8 cellular contexts compared by ENCODE assay signal in the genomic region with DNA sequence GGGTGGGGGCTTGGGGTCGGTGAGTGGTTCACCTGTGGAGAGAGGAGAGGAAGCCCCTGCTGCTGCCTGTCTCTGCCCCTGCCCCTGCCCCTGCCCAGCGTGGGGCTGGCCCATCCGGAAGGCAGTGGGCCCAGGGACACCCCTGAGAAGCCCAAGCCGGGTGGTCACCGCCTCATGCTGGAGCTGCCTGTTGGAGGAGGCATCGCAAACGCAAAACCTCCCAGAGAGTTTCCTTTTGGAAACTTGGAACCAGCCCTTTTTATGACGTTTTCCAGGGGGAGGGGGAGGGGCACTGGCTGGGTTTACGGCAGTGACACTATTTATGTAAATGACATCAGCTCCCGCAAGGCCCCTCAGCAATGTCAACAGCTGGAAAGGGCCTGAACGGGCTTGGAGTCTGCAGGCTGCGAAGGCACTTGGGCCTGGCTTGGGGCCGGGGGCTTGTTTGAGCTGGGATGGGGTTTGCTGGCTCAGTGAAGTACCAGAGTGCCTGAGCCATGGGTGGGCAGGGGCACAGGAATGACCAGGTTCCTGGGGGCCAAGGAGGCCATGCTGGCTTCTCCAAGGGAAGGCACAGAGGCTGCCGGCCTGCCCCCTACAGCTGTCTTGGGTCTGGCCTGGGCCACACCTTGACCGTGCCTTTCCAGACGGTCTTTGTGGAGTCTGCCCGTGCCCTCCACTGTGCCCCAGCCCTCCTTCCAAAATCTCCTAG.
A peak's percentile ranks its signal among the peaks of the same experiment; 100 is the strongest.
DNase-seq lines count a peak whose midpoint lies in the region; ATAC-seq and TF ChIP-seq lines count a peak whose summit lies in the region.

No MANE protein-coding gene starts in this region.

- peak overlapping the region; percentile 62 for H3K4me3 Mint-ChIP-seq in activated T-cell treated with anti-CD3 and anti-CD28 coated beads, Interleukin-2, amount 50 U/mL, for 4 hours

- H3K27ac ChIP-seq in colonic mucosa: peak overlapping the region; percentile 83
- H3K27ac ChIP-seq in lower lobe of right lung: peak overlapping the region; percentile 90
- peak overlapping the region; percentile 98 to 99 for H3K27ac ChIP-seq in thoracic aorta

- peaks cover 18% of the 10 kb centered on the region for H3K4me1 Mint-ChIP-seq in activated T-cell treated with anti-CD3 and anti-CD28 coated beads, Interleukin-2, amount 50 U/mL, for 4 hours (ENCODE audit: low read depth)

- H3K36me3 Mint-ChIP-seq in activated T-cell treated with anti-CD3 and anti-CD28 coated beads, Interleukin-2, amount 50 U/mL, for 4 hours (ENCODE audit: insufficient read depth): no peaks in the 10 kb centered on the region

- H3K9me3 ChIP-seq in colonic mucosa: no peaks in the 10 kb centered on the region
- no peaks in the 10 kb centered on the region for H3K9me3 ChIP-seq in lower lobe of right lung
- no peaks in the 10 kb centered on the region for H3K9me3 ChIP-seq in thoracic aorta

- no peak for DNase-seq in activated T-cell treated with anti-CD3 and anti-CD28 coated beads, Interleukin-2, amount 50 U/mL, for 4 hours
- DNase-seq in activated T-cell treated with anti-CD3 and anti-CD28 coated beads, Interleukin-2, amount 50 U/mL, for 48 hours: no peak
- DNase-seq in colonic mucosa (peak; percentile 84), lower lobe of right lung (no peak), thoracic aorta (ENCODE audit: low spot score) (peak; percentile 75), DMS79 (lab: John Stamatoyannopoulos, UW) (no peak), NCI-H2196 (lab: John Stamatoyannopoulos, UW; ENCODE audit: unreplicated experiment) (no peak)
- DNase-seq in activated CD4-positive, alpha-beta T cell treated with anti-CD3 and anti-CD28 coated beads, Interleukin-2, amount 50 U/mL, for 1 hour: no peak

- H3K9ac ChIP-seq in colonic mucosa (ENCODE audit: low read depth in 2 of 2, low read length in 2 of 2): peak overlapping the region; percentile 71 to 80

- H3K27me3 ChIP-seq in colonic mucosa: no peaks in the 10 kb centered on the region
- H3K27me3 ChIP-seq in lower lobe of right lung (ENCODE audit: low read depth): peaks cover 7% of the 10 kb centered on the region
- no peaks in the 10 kb centered on the region for H3K27me3 ChIP-seq in thoracic aorta (replicated peaks; ENCODE audit: insufficient read depth)

- no peaks in the 10 kb centered on the region for H3K9me3 Mint-ChIP-seq in activated T-cell treated with anti-CD3 and anti-CD28 coated beads, Interleukin-2, amount 50 U/mL, for 4 hours

- TF ChIP-seq CTCF in colonic mucosa (IDR thresholded peaks at IDR 0.05) (no peak), lower lobe of right lung (IDR thresholded peaks at IDR 0.05) (no peak), thoracic aorta (IDR thresholded peaks at IDR 0.05) (no peak)

- H3K36me3 ChIP-seq in colonic mucosa: no peaks in the 10 kb centered on the region
- H3K36me3 ChIP-seq in lower lobe of right lung: no peaks in the 10 kb centered on the region
- no peaks in the 10 kb centered on the region for H3K36me3 ChIP-seq in thoracic aorta

- H3K27me3 Mint-ChIP-seq in activated T-cell treated with anti-CD3 and anti-CD28 coated beads, Interleukin-2, amount 50 U/mL, for 4 hours (ENCODE audit: low read depth): no peaks in the 10 kb centered on the region

- peak overlapping the region; percentile 50 for H3K4me3 ChIP-seq in colonic mucosa
- H3K4me3 ChIP-seq in lower lobe of right lung: peak overlapping the region; percentile 67
- peak overlapping the region; percentile 78 for H3K4me3 ChIP-seq in thoracic aorta

- intact Hi-C loops in colonic mucosa (cut with DNase I): no loop called here
- intact Hi-C loops in lower lobe of right lung (cut with DNase I): no loop called here

- H3K4me1 ChIP-seq in colonic mucosa (peaks cover 10% of the 10 kb centered on the region), lower lobe of right lung (peaks cover 40% of the 10 kb centered on the region), thoracic aorta (ENCODE audit: control insufficient read depth in 1 of 2, low read depth in 2 of 2) (peaks cover 41 to 91% of the 10 kb centered on the region in 2 donors)

- ATAC-seq in activated T-cell treated with anti-CD3 and anti-CD28 coated beads, Interleukin-2, amount 50 U/mL, for 4 hours: no peak
- peak; percentile 27 to 53 for ATAC-seq in lower lobe of right lung
- ATAC-seq in thoracic aorta (ENCODE audit: insufficient number of reproducible peaks, low FRiP score, low read depth): peak; percentile 77

Comparison
In these comparisons a context has a peak if more than half of its experiments do, and no peak if none do; other contexts are left out.
1. ATAC-seq: peak in lower lobe of right lung (2 of 2) and thoracic aorta (single experiment); none in activated T-cell treated with anti-CD3 and anti-CD28 coated beads, Interleukin-2, amount 50 U/mL, for 4 hours (0 of 2).
2. DNase-seq: peak in colonic mucosa (single experiment) and thoracic aorta (single experiment); none in activated T-cell treated with anti-CD3 and anti-CD28 coated beads, Interleukin-2, amount 50 U/mL, for 4 hours (single experiment), activated T-cell treated with anti-CD3 and anti-CD28 coated beads, Interleukin-2, amount 50 U/mL, for 48 hours (0 of 2), lower lobe of right lung (single experiment), DMS79 (single experiment), activated CD4-positive, alpha-beta T cell treated with anti-CD3 and anti-CD28 coated beads, Interleukin-2, amount 50 U/mL, for 1 hour (single experiment) and NCI-H2196 (single experiment).
3. Peak in every context shown above with its lines, with median percentiles within 50 percentile points of each other: H3K27ac ChIP-seq and H3K4me3 ChIP-seq.